Comparison of ENCODE assay signal across 12 cellular contexts in the genomic region with DNA sequence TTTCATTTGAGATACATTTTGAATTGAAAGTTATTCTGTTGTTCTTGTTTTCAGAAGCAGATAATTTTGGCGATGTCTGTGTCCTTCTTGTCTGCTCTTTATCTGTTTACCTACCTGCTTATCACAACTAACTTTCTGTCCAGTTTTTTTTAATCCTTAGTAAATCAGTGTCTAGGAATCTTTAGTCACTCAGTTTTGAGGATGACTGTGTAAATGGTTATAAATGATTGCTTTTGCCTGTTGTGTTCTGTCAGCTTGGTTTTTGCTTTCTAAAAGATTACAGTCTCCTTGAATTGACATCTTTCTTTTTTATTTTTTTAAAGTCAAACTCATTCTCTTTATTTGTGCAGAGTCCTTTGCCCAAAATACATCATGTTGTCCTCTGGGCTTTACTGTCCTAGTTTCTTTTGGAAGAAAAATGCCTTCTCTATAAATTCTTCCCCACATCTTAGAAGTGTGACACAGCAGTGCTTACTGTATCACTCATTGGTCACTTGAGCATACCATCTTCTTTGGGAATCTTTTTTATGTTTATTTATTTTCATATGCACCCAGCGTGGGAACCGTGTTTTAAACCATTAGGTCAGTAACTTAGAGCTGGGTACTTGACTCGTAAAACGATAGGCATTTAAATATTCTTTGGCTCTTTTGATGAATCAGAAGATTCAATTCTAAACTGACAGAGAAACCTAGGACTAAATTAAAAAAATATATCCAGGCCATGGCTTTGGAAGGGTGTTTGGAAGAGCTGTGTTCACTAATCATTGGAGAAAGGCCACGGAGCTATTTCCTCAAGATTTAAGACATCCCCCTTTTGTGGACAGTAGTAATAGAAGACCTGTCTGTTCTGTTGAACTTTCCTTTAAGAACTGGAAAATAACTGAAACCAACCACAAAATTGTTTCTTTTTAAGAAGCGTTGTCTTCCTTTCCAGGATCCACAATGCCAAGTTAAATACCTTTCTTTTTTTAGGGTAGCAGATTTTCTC. TPM values are rescaled to one million over a fixed set of nuclear protein-coding genes. Genes with fewer than 3 reads are reported as not detected.
DNase-seq lines count a peak whose midpoint lies in the region; FAIRE-seq and TF ChIP-seq lines count a peak whose summit lies in the region.
"Had no signal": no experiment of that assay in that cellular context is flagged by ENCODE, and none has a peak within 500 bp of the region (broad histone marks: within the 10 kb centered on the region; RNA-seq: fewer than 3 reads in every experiment).

No MANE protein-coding gene starts in this region.

- H2AFZ ChIP-seq in mammary epithelial cell (ENCODE audit: low read depth, low read length): no peak overlapping the region

- H3K36me3 ChIP-seq in breast epithelium (no peaks in the 10 kb centered on the region), mammary epithelial cell (ENCODE audit: insufficient read depth, low read length) (no peaks in the 10 kb centered on the region), liver (ENCODE audit: control insufficient read depth in 4 of 4, insufficient read depth in 3 of 4, low read depth in 1 of 4, low read length in 3 of 4) (no peaks in the 10 kb centered on the region)

- DNase-seq in MCF 10A (ENCODE audit: unreplicated experiment) (peak; percentile 70), breast epithelium (ENCODE audit: low spot score in 2 of 2) (no peak), mammary epithelial cell (peak; percentile 38), GM19240 (ENCODE audit: insufficient read length, low spot score) (no peak), KG1 (lab: John Stamatoyannopoulos, UW) (no peak), HTR-8/SVneo (ENCODE audit: insufficient read length, low spot score) (no peak)
- DNase-seq in activated naive CD4-positive, alpha-beta T cell treated with anti-CD3 and anti-CD28 coated beads, Interleukin-2, amount 50 U/mL, for 16 hours: no peak
- DNase-seq: 8988T, cerebellar nuclear complex, NCI-H82 had no signal

- POLR2A ChIA-PET in MCF 10A (lab: Yijun Ruan, JAX): interaction anchor here (5.0 to 5.2 kb wide), 2 partner anchors 13 to 16 kb away, joined by 30 to 34 read pairs; no protein-coding TSS in a partner anchor

- H3K9me3 Mint-ChIP-seq in MCF 10A (ENCODE audit: unreplicated experiment): no peaks in the 10 kb centered on the region

- no peak for TF ChIP-seq POLR2A in breast epithelium (IDR thresholded peaks at IDR 0.05)

- WGBS in mammary epithelial cell (ENCODE audit: low coverage, missing lambda C conversion rate): 35% methylated on average over 7 of the region's 7 CpGs
- WGBS in liver: 46% methylated on average over 7 of the region's 7 CpGs

- H3K4me1 Mint-ChIP-seq in MCF 10A (ENCODE audit: insufficient read depth, unreplicated experiment): peaks cover 37% of the 10 kb centered on the region

- peak overlapping the region in 1 of 2 donors; percentile 8 for H3K27ac ChIP-seq in breast epithelium
- H3K27ac ChIP-seq in mammary epithelial cell (ENCODE audit: insufficient read depth, low read depth, low read length): no peak overlapping the region
- H3K27ac ChIP-seq in liver (ENCODE audit: low read depth in 1 of 2, low read length in 2 of 2): peak overlapping the region; percentile 32 to 51

- H3K9ac ChIP-seq in mammary epithelial cell (ENCODE audit: insufficient read depth, low read length) (no peak overlapping the region), liver (ENCODE audit: low read depth in 1 of 2, low read length in 2 of 2) (peak overlapping the region in 1 of 2 donors; percentile 50)

- H3K4me2 ChIP-seq in mammary epithelial cell (ENCODE audit: insufficient read depth, low read depth, low read length): peak overlapping the region; percentile 47

- H3K4me3 Mint-ChIP-seq in MCF 10A (ENCODE audit: unreplicated experiment): no peak overlapping the region

- in situ Hi-C loops in mammary epithelial cell (cut with MboI; ENCODE audit: low sequenced_read_pairs in 2 of 2): no loop called here

- H3K4me1 ChIP-seq in breast epithelium (no peaks in the 10 kb centered on the region), mammary epithelial cell (ENCODE audit: insufficient read depth, low read length) (peaks cover 13% of the 10 kb centered on the region), liver (ENCODE audit: control insufficient read depth in 4 of 4, insufficient read depth in 4 of 4, low read length in 3 of 4) (peaks cover 0 to 19% (median 8%) of the 10 kb centered on the region in 4 donors)

- peaks cover 97% of the 10 kb centered on the region for H3K79me2 ChIP-seq in mammary epithelial cell (ENCODE audit: insufficient read depth, low read length)

- no peaks in the 10 kb centered on the region for H3K9me3 ChIP-seq in breast epithelium
- no peaks in the 10 kb centered on the region for H3K9me3 ChIP-seq in mammary epithelial cell (replicated peaks; ENCODE audit: insufficient read depth, low read length)
- no peaks in the 10 kb centered on the region for H3K9me3 ChIP-seq in liver (ENCODE audit: control insufficient read depth in 4 of 4, low read length in 3 of 4)

- intact Hi-C loops in MCF 10A (cut with micrococcal nuclease): no loop called here
- intact Hi-C loops in breast epithelium (cut with DNase I; ENCODE audit: low total_unique reads): no loop called here
- intact Hi-C loops in mammary epithelial cell (cut with micrococcal nuclease): no loop called here

- H3K27ac Mint-ChIP-seq in MCF 10A (ENCODE audit: low read depth, unreplicated experiment): no peak overlapping the region

- peaks cover 7% of the 10 kb centered on the region for H3K36me3 Mint-ChIP-seq in MCF 10A (ENCODE audit: insufficient read depth, unreplicated experiment)

- peaks cover 4% of the 10 kb centered on the region for H4K20me1 ChIP-seq in mammary epithelial cell (ENCODE audit: insufficient read depth, low read length)

- CTCF ChIA-PET in MCF 10A (lab: Yijun Ruan, JAX): interaction anchor here (0.7 kb wide), 1 partner anchor 147 kb away, joined by 3 read pairs; no protein-coding TSS in a partner anchor
- CTCF ChIA-PET in mammary epithelial cell (lab: Charles Lee; ENCODE audit: low non-redundant PET): no interaction called here

- H3K27me3 Mint-ChIP-seq in MCF 10A (ENCODE audit: insufficient read depth, unreplicated experiment): no peaks in the 10 kb centered on the region

- H3K4me3 ChIP-seq in breast epithelium: no peak overlapping the region
- no peak overlapping the region for H3K4me3 ChIP-seq in mammary epithelial cell (replicated peaks in 1 of 3; ENCODE audit: insufficient read depth in 1 of 3, low read depth in 2 of 3, low read length in 3 of 3)
- H3K4me3 ChIP-seq in liver (ENCODE audit: low read depth in 1 of 3, low read length in 3 of 3): peak overlapping the region in 1 of 3 donors; percentile 11

- dilution Hi-C loops in mammary epithelial cell (cut with HindIII; ENCODE audit: low sequenced_read_pairs): no loop called here

- BruUV-seq in MCF 10A (replicated peaks; lab: Mats Ljungman, UMichigan): no TSS peak
- no TSS peak for BruUV-seq in mammary epithelial cell (replicated peaks; lab: Mats Ljungman, UMichigan)

- TF ChIP-seq RAD21 in liver (IDR thresholded peaks at IDR 0.05): peak in 1 of 2 donors; percentile 37

- H3K27me3 ChIP-seq in breast epithelium (no peaks in the 10 kb centered on the region), mammary epithelial cell (ENCODE audit: insufficient read depth, low read length) (no peaks in the 10 kb centered on the region), liver (ENCODE audit: control insufficient read depth in 4 of 4, insufficient read depth in 4 of 4, low read length in 3 of 4) (no peaks in the 10 kb centered on the region)

- no peak for FAIRE-seq in HTR-8/SVneo (lab: Jason Lieb, UNC)

- TF ChIP-seq CTCF in MCF 10A (IDR thresholded peaks at IDR 0.05; ENCODE audit: unreplicated experiment) (no peak), breast epithelium (IDR thresholded peaks at IDR 0.05) (no peak), mammary epithelial cell (conservative IDR thresholded peaks at IDR 0.05 in 1 of 2, IDR thresholded peaks at IDR 0.05 in 1 of 2; ENCODE audit: extremely low read depth in 1 of 2, insufficient read depth in 1 of 2, low read depth in 1 of 2, low read length in 2 of 2) (no peak), liver (IDR thresholded peaks at IDR 0.05; ENCODE audit: low read depth, low read length, missing input control) (no peak)

TF ChIP-seq in liver, 16 proteins besides CTCF, POLR2A, EP300 and RAD21 (continues in another document):
- TF ChIP-seq RXRA (IDR thresholded peaks at IDR 0.05): peak in 1 of 2 donors; percentile 34
- peak; percentile 13 for TF ChIP-seq SP1 (IDR thresholded peaks at IDR 0.05)
- no peak for TF ChIP-seq EGR1 (IDR thresholded peaks at IDR 0.05; ENCODE audit: low read depth in 2 of 2)
- TF ChIP-seq FOXA1 (IDR thresholded peaks at IDR 0.05): peak; percentile 32
- no peak for TF ChIP-seq GABPA (IDR thresholded peaks at IDR 0.05 in 1 of 2, conservative IDR thresholded peaks at IDR 0.05 in 1 of 2)
- peak; percentile 57 for TF ChIP-seq FOXA2 (IDR thresholded peaks at IDR 0.05)
- TF ChIP-seq YY1 (IDR thresholded peaks at IDR 0.05): peak; percentile 41
- no peak for TF ChIP-seq HNF4G (IDR thresholded peaks at IDR 0.05)
- TF ChIP-seq MAX (IDR thresholded peaks at IDR 0.05): no peak
- peak in 1 of 2 donors; percentile 63 for TF ChIP-seq JUND (IDR thresholded peaks at IDR 0.05)
- peak; percentile 25 to 48 for TF ChIP-seq HNF4A (conservative IDR thresholded peaks at IDR 0.05)

RNA-seq across cellular contexts. Expression of gene LAMC1, which starts 20.9 kb away (rescaled TPM):
- 179 and 230 TPM in 2 replicates for total RNA-seq in MCF 10A (2022)
- total RNA-seq in breast epithelium: 100 to 1,000 TPM; 125 to 679 (median 249) TPM
- 100 to 1,000 TPM; 131 to 164 TPM for total RNA-seq in mammary epithelial cell
- 69.5 TPM for polyA plus RNA-seq in mammary epithelial cell
- 137 TPM for polyA minus RNA-seq in mammary epithelial cell
- 10 to 100 TPM; 22.9 to 35.1 TPM for total RNA-seq in liver
- 10 to 100 TPM in 1 of 2 donors, 1 to 10 TPM in 1; 5.3 to 16.6 TPM for polyA plus RNA-seq in liver
- total RNA-seq: T-helper 2 cell treated with Interferon-gamma antibody and Interleukin-4, amounts not matched to agents 100 ng/mL and 5 ng/mL, for 36 hours had no signal

Comparison
In these comparisons a context has a peak if more than half of its experiments do, and no peak if none do; other contexts are left out.
1. DNase-seq: peak in MCF 10A (single experiment) and mammary epithelial cell (single experiment); none in breast epithelium (0 of 2), activated naive CD4-positive, alpha-beta T cell treated with anti-CD3 and anti-CD28 coated beads, Interleukin-2, amount 50 U/mL, for 16 hours (single experiment), GM19240 (single experiment), KG1 (single experiment) and HTR-8/SVneo (single experiment).